In the genomic region with DNA sequence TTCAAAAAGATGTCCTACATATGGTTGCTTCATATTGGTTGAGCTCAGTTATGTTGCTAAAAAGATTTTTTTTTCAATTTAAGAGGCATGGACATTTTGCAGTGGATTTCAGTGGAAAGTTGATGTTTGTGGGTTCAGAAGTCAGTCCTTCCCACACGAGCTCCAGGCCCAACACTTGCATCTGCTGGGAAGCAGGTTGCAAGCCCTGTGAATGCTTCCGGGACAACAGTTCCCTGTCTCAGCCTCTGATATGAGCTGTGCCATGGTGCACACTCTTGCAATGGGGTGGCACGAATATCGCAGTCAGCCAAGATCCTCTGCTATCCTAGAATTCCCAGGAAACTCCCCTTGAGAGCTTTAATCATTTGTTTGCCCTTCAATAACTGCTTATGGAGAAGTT, we compare ENCODE assay signal across 1 cellular context.
TF ChIP-seq lines count a peak whose summit lies in the region.

No MANE protein-coding gene starts in this region.

TF ChIP-seq in HepG2, 621 proteins besides CTCF, POLR2A, EP300 and RAD21 (continued from another document):
- TF ChIP-seq HDAC6 (IDR thresholded peaks at IDR 0.05; ENCODE audit: low read depth, low read length) (no peak), DNMT1 (CRISPR knock-in tag; IDR thresholded peaks at IDR 0.05) (no peak), MTF2 (CRISPR knock-in tag; IDR thresholded peaks at IDR 0.05; ENCODE audit: borderline replicate concordance) (no peak), SMAD9 (CRISPR knock-in tag; IDR thresholded peaks at IDR 0.05) (no peak)
